ENCODE assay signal across 17 cellular contexts in genomic region chr1:205372261-205372660, GRCh38. TPM values are rescaled to one million over a fixed set of nuclear protein-coding genes. Genes with fewer than 3 reads are reported as not detected.
DNase-seq lines count a peak whose midpoint lies in the region; ATAC-seq and TF ChIP-seq lines count a peak whose summit lies in the region.
"Not testable (repeated sequence)": the region's sequence is repeated elsewhere in the genome, so short reads cannot be mapped to it uniquely, and the experiment has no call there.
"Had no signal": no experiment of that assay in that cellular context is flagged by ENCODE, and none has a peak within 500 bp of the region (broad histone marks: within the 10 kb centered on the region; RNA-seq: fewer than 3 reads in every experiment).

No MANE protein-coding gene starts in this region.

- POLR2A ChIA-PET in AG04450 (lab: Yijun Ruan, JAX): interaction anchor here (0.6 kb wide), 1 partner anchor 74 kb away, joined by 3 read pairs; no protein-coding TSS in a partner anchor
- POLR2A ChIA-PET in SK-N-SH (lab: Yijun Ruan, JAX): not testable (repeated sequence)

- H3K27ac ChIP-seq in AG04450 (ENCODE audit: low read depth, low read length) (peak overlapping the region; percentile 61), GM23248 (peak overlapping the region; percentile 21), SK-N-SH (ENCODE audit: low read depth in 2 of 2, low read length in 1 of 2) (peak overlapping the region in 1 of 2 experiments; percentile 55; a peak in 2 of 4 replicates), thoracic aorta (peak overlapping the region; percentile 49 to 62)
- H3K27ac ChIP-seq in fibroblast of lung (ENCODE audit: insufficient read depth, low read length): not testable (repeated sequence)

- H3K4me2 ChIP-seq in GM23248 (ENCODE audit: unreplicated experiment) (peak overlapping the region; percentile 75), SK-N-SH (peak overlapping the region; percentile 50)
- H3K4me2 ChIP-seq in fibroblast of lung (ENCODE audit: extremely low read depth, insufficient read depth, low read length): not testable (repeated sequence)

- peaks cover 54% of the 10 kb centered on the region for H3K4me1 ChIP-seq in GM23248 (ENCODE audit: insufficient read depth)
- H3K4me1 ChIP-seq in SK-N-SH (ENCODE audit: control insufficient read depth in 1 of 2, insufficient read depth in 2 of 2, low read depth in 1 of 2, low read length in 1 of 2): peaks cover 4 to 34% of the 10 kb centered on the region in 2 experiments
- not testable (repeated sequence) for H3K4me1 ChIP-seq in fibroblast of lung (ENCODE audit: control insufficient read depth, extremely low read depth, insufficient read depth, low read length)
- H3K4me1 ChIP-seq in thoracic aorta (ENCODE audit: control insufficient read depth in 1 of 2, low read depth in 2 of 2): peaks cover 32 to 49% of the 10 kb centered on the region in 2 donors

- in situ Hi-C loops in GM23248 (cut with MboI): not testable (repeated sequence)

- not testable (repeated sequence) for TF ChIP-seq RAD21 in SK-N-SH (IDR thresholded peaks at IDR 0.05; ENCODE audit: low read length)

- H3K9ac ChIP-seq in GM23248; SK-N-SH; fibroblast of lung (ENCODE audit: insufficient read depth, low read length): not testable (repeated sequence)

- H3K9me2 ChIP-seq in GM23248 (ENCODE audit: insufficient read depth); SK-N-SH: not testable (repeated sequence)

- H4K20me1 ChIP-seq in GM23248 (ENCODE audit: insufficient read depth); SK-N-SH (ENCODE audit: insufficient read depth); fibroblast of lung (ENCODE audit: control insufficient read depth, extremely low read depth, insufficient read depth, low read length): not testable (repeated sequence)

- H3K36me3 ChIP-seq in GM23248 (ENCODE audit: low read depth); SK-N-SH (replicated peaks in 1 of 2; ENCODE audit: control insufficient read depth in 1 of 2, insufficient read depth in 2 of 2, low read length in 1 of 2); fibroblast of lung (ENCODE audit: control insufficient read depth, insufficient read depth, low read length); thoracic aorta: not testable (repeated sequence)

- H2AFZ ChIP-seq in GM23248; SK-N-SH (ENCODE audit: low read depth); fibroblast of lung (ENCODE audit: low read length): not testable (repeated sequence)

- ATAC-seq in thoracic aorta (ENCODE audit: insufficient number of reproducible peaks, low FRiP score, low read depth): not testable (repeated sequence)

- peak; percentile 53 for DNase-seq in AG04450 (ENCODE audit: low read depth, low spot score)
- DNase-seq in GM23248: peak; percentile 82
- DNase-seq in SK-N-SH; thoracic aorta (ENCODE audit: low spot score): not testable (repeated sequence)
- DNase-seq in astrocyte of the hippocampus (ENCODE audit: low read depth, low spot score): peak; percentile 79
- peak; percentile 16 to 94 for DNase-seq in fibroblast of lung (ENCODE audit: low read depth in 2 of 2)
- DNase-seq in left kidney (ENCODE audit: low read depth, low spot score): peak; percentile 42
- peak; percentile 71 for DNase-seq in non-pigmented ciliary epithelial cell (ENCODE audit: low read depth)

- not testable (repeated sequence) for H3K27me3 ChIP-seq in AG04450 (ENCODE audit: control insufficient read depth, insufficient read depth, low read length); GM23248 (replicated peaks; ENCODE audit: insufficient read depth); SK-N-SH (ENCODE audit: insufficient read depth); fibroblast of lung (ENCODE audit: control insufficient read depth, insufficient read depth, low read length); thoracic aorta (replicated peaks; ENCODE audit: insufficient read depth)

- not testable (repeated sequence) for H3K9me3 ChIP-seq in AG04450 (ENCODE audit: control insufficient read depth, insufficient read depth, low read length); GM23248 (ENCODE audit: low read depth); SK-N-SH; fibroblast of lung (ENCODE audit: control insufficient read depth, insufficient read depth, low read depth, low read length); thoracic aorta

- H3F3A ChIP-seq in GM23248 (ENCODE audit: insufficient read depth) (peaks cover 52% of the 10 kb centered on the region), SK-N-SH (replicated peaks; ENCODE audit: insufficient read depth) (peaks cover 36% of the 10 kb centered on the region)

- TF ChIP-seq CTCF in AG04450 (IDR thresholded peaks at IDR 0.05; ENCODE audit: low read depth, low read length); SK-N-SH (IDR thresholded peaks at IDR 0.05); fibroblast of lung (conservative IDR thresholded peaks at IDR 0.05 in 1 of 2, IDR thresholded peaks at IDR 0.05 in 1 of 2; ENCODE audit: low read depth in 1 of 2, low read length in 2 of 2); thoracic aorta (IDR thresholded peaks at IDR 0.05): not testable (repeated sequence)

- CTCF ChIA-PET in AG04450 (lab: Charles Lee) (interaction anchor here (1.7 to 3.5 kb wide), 3 partner anchors 18 to 152 kb away, joined by 6 to 22 read pairs (median 11); no protein-coding TSS in a partner anchor), SK-N-SH (lab: Yijun Ruan, JAX) (interaction anchor here (1.0 to 1.9 kb wide), 4 partner anchors 47 to 115 kb away, joined by 3 to 7 read pairs (median 4); no protein-coding TSS in a partner anchor)

- TF ChIP-seq EP300 in SK-N-SH (IDR thresholded peaks at IDR 0.05; ENCODE audit: borderline replicate concordance in 1 of 2, low read depth in 1 of 2, low read length in 1 of 2): not testable (repeated sequence)

- WGBS in GM23248 (ENCODE audit: low coverage in 1 of 2, low lambda C conversion rate in 2 of 2, missing lambda C conversion rate in 2 of 2), 2 experiments: 39 to 41% methylated on average over 3 of the region's 3 CpGs
- 70% methylated on average over 3 of the region's 3 CpGs for WGBS in SK-N-SH (ENCODE audit: low lambda C conversion rate)

- not testable (repeated sequence) for H3K4me3 ChIP-seq in AG04450 (ENCODE audit: low read depth, low read length); SK-N-SH (ENCODE audit: low read depth in 2 of 2, low read length in 1 of 2); fibroblast of lung (replicated peaks in 1 of 4; ENCODE audit: control extremely low read depth in 1 of 4, insufficient read depth in 1 of 4, low read depth in 3 of 4, low read length in 4 of 4)
- H3K4me3 ChIP-seq in GM23248 (peak overlapping the region; percentile 39), thoracic aorta (peak overlapping the region; percentile 35)

- not testable (repeated sequence) for H3K79me2 ChIP-seq in GM23248 (ENCODE audit: insufficient read depth); SK-N-SH (ENCODE audit: insufficient read depth); fibroblast of lung (ENCODE audit: control insufficient read depth, insufficient read depth, low read length)

TF ChIP-seq in SK-N-SH, 30 proteins besides CTCF, POLR2A, EP300 and RAD21:
- 0 out of 2 replicates have a peak, but pooled peaks have one; percentile 17 for TF ChIP-seq NFIC (IDR thresholded peaks at IDR 0.05; ENCODE audit: borderline replicate concordance)
- 0 out of 2 replicates have a peak, but pooled peaks have one; percentile 16 for TF ChIP-seq JUND (IDR thresholded peaks at IDR 0.05)

RNA-seq across cellular contexts. Expression of gene KLHDC8A, which starts 15.5 kb away (rescaled TPM):
- polyA plus RNA-seq in AG04450 (2011; rRNA removed): 0.06 TPM in 1 of 2 replicates, not detected in the other
- polyA minus RNA-seq in AG04450 (2011; rRNA and poly(A)+ RNA removed): not detected in 2 replicates
- total RNA-seq in GM23248 (2014; rRNA removed; shearing (Covaris generic)): not detected in 2 replicates
- 0.08 TPM in 1 of 2 replicates, not detected in the other for polyA plus RNA-seq in GM23248 (2016; fragmentation: Nextera tagmentation; extraction: Ambion mirVana)
- 0.02 and 0.03 TPM in 2 replicates for polyA plus RNA-seq in SK-N-SH (2012; rRNA removed)
- polyA plus RNA-seq in SK-N-SH (2012; cell fraction: cytosol; rRNA removed): 0.01 and 0.09 TPM in 2 replicates
- 0.07 TPM in 1 of 2 replicates, not detected in the other for polyA plus RNA-seq in SK-N-SH (2012; cell fraction: nucleus; rRNA removed)
- total RNA-seq in fibroblast of lung: not detected in 2 replicates
- not detected in 2 replicates for polyA plus RNA-seq in fibroblast of lung
- polyA plus RNA-seq in fibroblast of lung (2012): not detected in 2 replicates
- not detected in 2 replicates for polyA minus RNA-seq in fibroblast of lung (ENCODE audit: low replicate concordance)
- total RNA-seq in thoracic aorta: not detected
- total RNA-seq: activated CD4-positive, alpha-beta memory T cell treated with anti-CD3 and anti-CD28 coated beads for 36 hours; activated T-cell treated with anti-CD3 and anti-CD28 coated beads, Interleukin-2, amount 50 U/mL, for 72 hours; CD4-positive, alpha-beta memory T cell; GM12878; M059J had no signal
- polyA plus RNA-seq: CD4-positive, alpha-beta memory T cell; GM12878 had no signal

RNA-seq across cellular contexts. Expression of gene LEMD1, which starts 49.6 kb away (rescaled TPM):
- not detected in 2 replicates for polyA plus RNA-seq in AG04450 (2011; rRNA removed)
- polyA minus RNA-seq in AG04450 (2011; rRNA and poly(A)+ RNA removed): 0.52 and 0.60 TPM in 2 replicates
- not detected in 2 replicates for total RNA-seq in GM23248 (2014; rRNA removed; shearing (Covaris generic))
- not detected in 2 replicates for polyA plus RNA-seq in GM23248 (2016; fragmentation: Nextera tagmentation; extraction: Ambion mirVana)
- polyA plus RNA-seq in SK-N-SH (2012; rRNA removed): not detected in 2 replicates
- not detected in 2 replicates for polyA plus RNA-seq in SK-N-SH (2012; cell fraction: cytosol; rRNA removed)
- not detected in 2 replicates for polyA plus RNA-seq in SK-N-SH (2012; cell fraction: nucleus; rRNA removed)
- not detected in 2 replicates for total RNA-seq in fibroblast of lung
- polyA plus RNA-seq in fibroblast of lung: not detected in 2 replicates
- not detected in 2 replicates for polyA plus RNA-seq in fibroblast of lung (2012)
- not detected in 2 replicates for polyA minus RNA-seq in fibroblast of lung (ENCODE audit: low replicate concordance)
- not detected for total RNA-seq in thoracic aorta
- total RNA-seq: GM12878, heart right ventricle, M059J, right lobe of liver, Right ventricle myocardium superior, transverse colon had no signal
- polyA plus RNA-seq: CD4-positive, alpha-beta memory T cell; heart right ventricle had no signal

RNA-seq across cellular contexts. Expression of gene NUAK2, which starts 50.7 kb away (rescaled TPM):
- polyA plus RNA-seq in AG04450 (2011; rRNA removed) (7.0 and 8.2 TPM in 2 replicates), GM23248 (2016; fragmentation: Nextera tagmentation; extraction: Ambion mirVana) (3.7 and 3.8 TPM in 2 replicates), SK-N-SH (2012; rRNA removed) (6.8 and 11.1 TPM in 2 replicates), fibroblast of lung (2.0 and 4.9 TPM in 2 replicates)
- polyA minus RNA-seq in AG04450 (2011; rRNA and poly(A)+ RNA removed): 12.5 and 20.1 TPM in 2 replicates
- 3.0 and 4.4 TPM in 2 replicates for total RNA-seq in GM23248 (2014; rRNA removed; shearing (Covaris generic))
- polyA plus RNA-seq in SK-N-SH (2012; cell fraction: cytosol; rRNA removed): 4.4 and 6.4 TPM in 2 replicates
- 13.2 and 14.3 TPM in 2 replicates for polyA plus RNA-seq in SK-N-SH (2012; cell fraction: nucleus; rRNA removed)
- total RNA-seq in fibroblast of lung (1.0 and 1.7 TPM in 2 replicates), thoracic aorta (1 to 10 TPM in 1 of 2 donors, under 1 TPM in 1; 0.78 to 1.5 TPM)
- 2.4 and 5.6 TPM in 2 replicates for polyA plus RNA-seq in fibroblast of lung (2012)
- polyA minus RNA-seq in fibroblast of lung (ENCODE audit: low replicate concordance): 4.1 and 13.6 TPM in 2 replicates
